3 cellular contexts compared by ENCODE assay signal in the genomic region with DNA sequence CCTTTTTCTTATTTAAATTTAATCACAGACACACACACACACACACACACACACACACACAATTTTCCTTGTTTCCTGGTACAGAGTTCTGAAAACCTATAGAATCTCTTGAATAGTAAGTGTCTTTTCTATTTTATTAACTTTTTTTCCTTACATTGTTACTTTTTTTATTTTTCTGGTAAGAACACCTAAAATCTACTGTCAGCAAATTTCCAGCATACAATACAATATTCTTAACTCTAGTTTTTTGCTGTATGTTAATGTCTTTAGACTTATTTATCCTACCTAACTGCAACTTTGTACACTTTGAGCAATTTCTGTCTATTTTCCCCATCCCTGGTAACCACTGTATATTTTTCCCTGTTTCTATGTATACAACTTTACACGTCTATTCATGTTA.
A peak's percentile ranks its signal among the peaks of the same experiment; 100 is the strongest.
TF ChIP-seq lines count a peak whose summit lies in the region.

No MANE protein-coding gene starts in this region.

TF ChIP-seq in HepG2, 621 proteins besides CTCF, POLR2A, EP300 and RAD21:
- peak in 1 of 2 experiments; percentile 66; a peak in 2 of 4 replicates for TF ChIP-seq MAFK (conservative IDR thresholded peaks at IDR 0.05 in 1 of 2, IDR thresholded peaks at IDR 0.05 in 1 of 2; ENCODE audit: low read length in 2 of 2)
- no peak for TF ChIP-seq MAFG (CRISPR knock-in tag; IDR thresholded peaks at IDR 0.05)
- TF ChIP-seq ZNF501 (CRISPR knock-in tag; IDR thresholded peaks at IDR 0.05) = no peak
- TF ChIP-seq MAFF (IDR thresholded peaks at IDR 0.05; ENCODE audit: low read depth, low read length) = peak; percentile 48; the same call in 1 of the 2 replicates
- TF ChIP-seq ZNF503 (CRISPR knock-in tag; IDR thresholded peaks at IDR 0.05) = no peak

TF ChIP-seq in IMR-90, 13 proteins besides CTCF, POLR2A, EP300 and RAD21:
- TF ChIP-seq, protein P1, sequence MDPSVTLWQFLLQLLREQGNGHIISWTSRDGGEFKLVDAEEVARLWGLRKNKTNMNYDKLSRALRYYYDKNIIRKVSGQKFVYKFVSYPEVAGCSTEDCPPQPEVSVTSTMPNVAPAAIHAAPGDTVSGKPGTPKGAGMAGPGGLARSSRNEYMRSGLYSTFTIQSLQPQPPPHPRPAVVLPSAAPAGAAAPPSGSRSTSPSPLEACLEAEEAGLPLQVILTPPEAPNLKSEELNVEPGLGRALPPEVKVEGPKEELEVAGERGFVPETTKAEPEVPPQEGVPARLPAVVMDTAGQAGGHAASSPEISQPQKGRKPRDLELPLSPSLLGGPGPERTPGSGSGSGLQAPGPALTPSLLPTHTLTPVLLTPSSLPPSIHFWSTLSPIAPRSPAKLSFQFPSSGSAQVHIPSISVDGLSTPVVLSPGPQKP (IDR thresholded peaks at IDR 0.05; ENCODE audit: borderline replicate concordance, low read depth, low read length) = no peak
- TF ChIP-seq SMC3 (IDR thresholded peaks at IDR 0.05; ENCODE audit: low read depth, low read length) (no peak), RFX5 (IDR thresholded peaks at IDR 0.05; ENCODE audit: low read depth, low read length) (no peak), MAZ (IDR thresholded peaks at IDR 0.05; ENCODE audit: borderline replicate concordance, low read depth, low read length) (no peak), FOS (IDR thresholded peaks at IDR 0.05; ENCODE audit: low read depth, low read length) (no peak), USF2 (IDR thresholded peaks at IDR 0.05; ENCODE audit: low read depth, low read length) (no peak), MAFK (IDR thresholded peaks at IDR 0.05; ENCODE audit: low read depth, low read length) (peak; percentile 56), NFE2L2 (IDR thresholded peaks at IDR 0.05; ENCODE audit: low read depth, low read length) (no peak)

TF ChIP-seq in K562, 482 proteins besides CTCF, POLR2A, EP300 and RAD21:
- TF ChIP-seq NFIX (CRISPR knock-in tag; IDR thresholded peaks at IDR 0.05; ENCODE audit: low read depth) (no peak), ZNF316 (IDR thresholded peaks at IDR 0.05) (peak; percentile 43; the same call in 1 of the 2 replicates), PHF8 (IDR thresholded peaks at IDR 0.05; ENCODE audit: borderline replicate concordance, low read length) (no peak), RBM17 (IDR thresholded peaks at IDR 0.05; ENCODE audit: borderline replicate concordance, low read depth, low read length) (no peak), C11orf30 (IDR thresholded peaks at IDR 0.05; ENCODE audit: low read depth) (0 out of 2 replicates have a peak, but pooled peaks have one; percentile 5), ZBTB12 (CRISPR knock-in tag; IDR thresholded peaks at IDR 0.05) (no peak)
